In the genomic region with DNA sequence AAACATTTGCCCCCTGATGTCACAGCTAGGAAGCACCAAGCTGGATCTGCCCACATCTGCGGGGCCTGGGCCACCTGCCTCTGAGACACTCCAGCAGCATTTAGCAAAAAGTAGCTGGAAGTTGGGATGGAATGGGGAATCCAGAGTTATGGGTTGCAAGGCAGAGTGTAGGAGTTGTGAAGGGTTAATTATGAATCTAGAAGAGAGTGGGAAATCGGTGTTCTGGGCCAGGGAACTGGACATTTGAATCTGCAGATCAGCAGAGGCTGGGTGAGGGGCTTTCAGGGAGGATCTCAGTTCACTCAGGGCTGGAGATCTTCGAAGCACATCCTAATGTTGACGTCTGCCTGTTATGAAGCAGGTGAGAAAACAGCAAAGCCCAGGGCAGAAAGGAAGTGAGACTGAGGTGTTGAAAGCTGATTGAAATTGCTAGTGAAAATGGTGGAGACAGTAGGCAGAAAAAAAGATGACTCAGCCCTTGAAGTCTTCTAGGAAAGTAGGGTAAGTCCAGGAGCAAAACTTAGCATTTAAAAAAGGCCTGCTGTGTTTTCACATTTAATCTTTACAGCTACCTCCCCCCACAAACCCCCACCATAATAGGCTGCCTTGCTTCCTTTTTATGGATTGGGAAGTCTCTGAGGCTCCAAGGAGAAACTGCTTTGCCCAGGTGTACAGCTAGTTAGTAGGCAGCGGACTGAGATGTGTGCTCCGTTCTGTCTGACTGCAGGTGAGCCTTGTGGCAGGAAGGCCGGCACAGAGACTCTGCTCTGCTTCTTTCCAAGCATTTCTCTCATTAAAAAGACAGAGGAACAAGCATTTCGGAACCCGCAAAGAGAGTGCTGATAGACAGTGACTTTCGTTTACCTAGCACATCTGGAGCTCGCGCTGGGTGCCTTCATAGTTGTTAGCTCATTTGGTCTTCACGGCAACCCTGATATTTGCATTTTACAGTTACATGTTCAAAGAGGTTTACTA, we compare ENCODE assay signal across 9 cellular contexts. TPM values are rescaled to one million over a fixed set of nuclear protein-coding genes. Genes with fewer than 3 reads are reported as not detected.
DNase-seq lines count a peak whose midpoint lies in the region; ATAC-seq, FAIRE-seq and TF ChIP-seq lines count a peak whose summit lies in the region.
"Had no signal": no experiment of that assay in that cellular context is flagged by ENCODE, and none has a peak within 500 bp of the region (broad histone marks: within the 10 kb centered on the region; RNA-seq: fewer than 3 reads in every experiment).

No MANE protein-coding gene starts in this region.

- TF ChIP-seq POLR2A in GM12891 (IDR thresholded peaks at IDR 0.05; ENCODE audit: low read depth, low read length): no peak
- no peak for TF ChIP-seq POLR2A in K562 (conservative IDR thresholded peaks at IDR 0.05)
- no peak for TF ChIP-seq POLR2A in esophagus squamous epithelium (IDR thresholded peaks at IDR 0.05)

- intact Hi-C loops in K562 (cut with micrococcal nuclease) (no loop called here), esophagus squamous epithelium (cut with DNase I) (no loop called here)

- no peak overlapping the region for H3K4me3 Mint-ChIP-seq in neural progenitor cell

- peak; percentile 31 for DNase-seq in GM12891 (ENCODE audit: insufficient read length, low spot score)
- peak; percentile 39 to 65 (median 52) for DNase-seq in K562 (ENCODE audit: extremely low read depth in 1 of 4, low spot score in 3 of 4)
- no peak for DNase-seq in esophagus squamous epithelium (lab: John Stamatoyannopoulos, UW)
- no peak for DNase-seq in MG63
- DNase-seq in cerebellum (ENCODE audit: low spot score): no peak
- no peak for DNase-seq in neural progenitor cell (ENCODE audit: low spot score)

- H3K9me3 Mint-ChIP-seq in neural progenitor cell: no peaks in the 10 kb centered on the region

- H4K20me1 ChIP-seq in K562 (replicated peaks; ENCODE audit: control insufficient read depth, insufficient read depth, low read length) (no peaks in the 10 kb centered on the region; the same call in 1 of the 2 replicates), neural progenitor cell (ENCODE audit: low read depth) (peaks cover 37% of the 10 kb centered on the region)

- peaks cover 88% of the 10 kb centered on the region for H3K79me2 ChIP-seq in K562 (ENCODE audit: control insufficient read depth, insufficient read depth, low read length)
- H3K79me2 ChIP-seq in neural progenitor cell (ENCODE audit: low read depth): peaks cover 28% of the 10 kb centered on the region

- TF ChIP-seq RAD21 in K562 (CRISPR knock-in tag; conservative IDR thresholded peaks at IDR 0.05 in 1 of 2, IDR thresholded peaks at IDR 0.05 in 1 of 2): no peak

- H3K36me3 Mint-ChIP-seq in neural progenitor cell: peaks cover 5% of the 10 kb centered on the region

- peak; percentile 82 for FAIRE-seq in GM12891 (lab: Jason Lieb, UNC)
- no peak for FAIRE-seq in K562 (lab: Jason Lieb, UNC)
- FAIRE-seq: colon had no signal

- H3K9ac ChIP-seq in K562 (ENCODE audit: insufficient read depth in 1 of 2, low read depth in 2 of 2, low read length in 2 of 2) (peak overlapping the region; percentile 44 to 53; a peak in 3 of 4 replicates), neural progenitor cell (no peak overlapping the region)

- no peaks in the 10 kb centered on the region for H3K9me3 ChIP-seq in K562 (replicated peaks; ENCODE audit: control insufficient read depth, insufficient read depth, low read depth, low read length)
- no peaks in the 10 kb centered on the region for H3K9me3 ChIP-seq in esophagus squamous epithelium
- H3K9me3 ChIP-seq in MG63: no peaks in the 10 kb centered on the region
- H3K9me3 ChIP-seq in neural progenitor cell (ENCODE audit: low read depth): no peaks in the 10 kb centered on the region

- H3K4me2 ChIP-seq in K562 (ENCODE audit: insufficient read depth, low read length) (peak overlapping the region; percentile 69), neural progenitor cell (no peak overlapping the region)

- peaks cover 10% of the 10 kb centered on the region for H3K4me1 Mint-ChIP-seq in neural progenitor cell

- peaks cover 2% of the 10 kb centered on the region for H3K27me3 Mint-ChIP-seq in neural progenitor cell (ENCODE audit: insufficient read depth, low read depth)

- H3K4me1 ChIP-seq in K562 (replicated peaks in 1 of 2; ENCODE audit: control insufficient read depth in 2 of 2, insufficient read depth in 2 of 2, low read length in 2 of 2) (peaks cover 27 to 65% of the 10 kb centered on the region in 2 experiments), esophagus squamous epithelium (peaks cover 6 to 84% (median 10%) of the 10 kb centered on the region in 3 donors), neural progenitor cell (peaks cover 38% of the 10 kb centered on the region)

- WGBS in K562 (ENCODE audit: insufficient coverage, low coverage, missing lambda C conversion rate): 21% methylated on average over 13 of the region's 13 CpGs
- WGBS in esophagus squamous epithelium, 2 donors: 61 to 84% methylated on average over 13 of the region's 13 CpGs

- POLR2A ChIA-PET in K562 (lab: Yijun Ruan, JAX): interaction anchor here (0.6 to 2.6 kb wide), 8 partner anchors 11 to 1523 kb away, joined by 3 to 17 read pairs (median 3); no protein-coding TSS in a partner anchor

- BruUV-seq in K562 (replicated peaks; lab: Mats Ljungman, UMichigan): no TSS peak

- peaks cover 3% of the 10 kb centered on the region for H3K9me1 ChIP-seq in K562 (ENCODE audit: control insufficient read depth, insufficient read depth, low read length)

- CTCF ChIA-PET in K562 (lab: Yijun Ruan, JAX; ENCODE audit: low intra/inter-chr PET ratio): interaction anchor here (0.5 kb wide), 1 partner anchor 44 kb away, joined by 3 read pairs; no protein-coding TSS in a partner anchor

- H3K27me3 ChIP-seq in K562 (ENCODE audit: control insufficient read depth in 2 of 2, insufficient read depth in 2 of 2, low read length in 2 of 2) (no peaks in the 10 kb centered on the region), esophagus squamous epithelium (no peaks in the 10 kb centered on the region), MG63 (no peaks in the 10 kb centered on the region), neural progenitor cell (peaks cover 9% of the 10 kb centered on the region)

- peak overlapping the region; percentile 67 for H2AFZ ChIP-seq in K562 (ENCODE audit: low read depth, low read length)
- H2AFZ ChIP-seq in neural progenitor cell (replicated peaks): no peak overlapping the region

- ATAC-seq in GM19452 (IDR thresholded peaks at IDR 0.05; ENCODE audit: unreplicated experiment) (peak; percentile 84), HG03342 (IDR thresholded peaks at IDR 0.05; ENCODE audit: unreplicated experiment) (peak; percentile 81), K562 (peak; percentile 40)

- H3K36me3 ChIP-seq in K562 (ENCODE audit: control insufficient read depth, insufficient read depth, low read length): peaks cover 40% of the 10 kb centered on the region
- H3K36me3 ChIP-seq in esophagus squamous epithelium: peaks cover 0 to 29% (median 5%) of the 10 kb centered on the region in 3 donors
- peaks cover 31% of the 10 kb centered on the region for H3K36me3 ChIP-seq in MG63
- H3K36me3 ChIP-seq in neural progenitor cell: no peaks in the 10 kb centered on the region

- no peak overlapping the region for H3K27ac Mint-ChIP-seq in neural progenitor cell

- H3K4me3 ChIP-seq in K562 (no peak overlapping the region), esophagus squamous epithelium (no peak overlapping the region), MG63 (no peak overlapping the region), neural progenitor cell (no peak overlapping the region)

- H3F3A ChIP-seq in neural progenitor cell (ENCODE audit: low read depth): peaks cover 11% of the 10 kb centered on the region

- in situ Hi-C loops in K562 (cut with MboI): no loop called here

- H3K27ac ChIP-seq in K562 (ENCODE audit: extremely low read depth, low read depth, low read length) (peak overlapping the region; percentile 80), esophagus squamous epithelium (no peak overlapping the region), neural progenitor cell (no peak overlapping the region)

- TF ChIP-seq CTCF in K562 (IDR thresholded peaks at IDR 0.05 in 2 of 3, conservative IDR thresholded peaks at IDR 0.05 in 1 of 3; ENCODE audit: insufficient read depth in 2 of 3, low read depth in 1 of 3, low read length in 3 of 3): no peak
- no peak for TF ChIP-seq CTCF in esophagus squamous epithelium (IDR thresholded peaks at IDR 0.05)
- TF ChIP-seq CTCF in neural progenitor cell (IDR thresholded peaks at IDR 0.05): no peak

- no peak for TF ChIP-seq EP300 in K562 (IDR thresholded peaks at IDR 0.05; ENCODE audit: low read length)

TF ChIP-seq in GM12891, 5 proteins besides CTCF, POLR2A, EP300 and RAD21 (continues in another document):
- TF ChIP-seq PAX5 (IDR thresholded peaks at IDR 0.05; ENCODE audit: insufficient read depth, low read length, severe bottlenecking) (no peak), POLR2AphosphoS5 (IDR thresholded peaks at IDR 0.05; ENCODE audit: low read depth, low read length) (no peak)

TF ChIP-seq in K562, 482 proteins besides CTCF, POLR2A, EP300 and RAD21 (continues in another document):
- TF ChIP-seq IRF2 (CRISPR knock-in tag; IDR thresholded peaks at IDR 0.05): no peak
- TF ChIP-seq RFX1 (IDR thresholded peaks at IDR 0.05): no peak
- no peak for TF ChIP-seq NEUROD1 (IDR thresholded peaks at IDR 0.05; ENCODE audit: borderline replicate concordance, low read depth, low read length, partially characterized antibody)

RNA-seq across cellular contexts. Expression of gene VANGL1, which starts 7.2 kb away (rescaled TPM):
- polyA plus RNA-seq in GM12891 (2012; ENCODE audit: low read depth, missing spikeins): 3.2 TPM
- total RNA-seq in K562 (2011; cell fraction: chromatin; rRNA removed; ENCODE audit: low replicate concordance): 20.7 and 22.7 TPM in 2 replicates
- total RNA-seq in K562 (2011; cell fraction: nucleolus; rRNA removed): 13.6 and 15.0 TPM in 2 replicates
- total RNA-seq in K562 (2011; cell fraction: nucleoplasm; rRNA removed): 17.8 and 20.5 TPM in 2 replicates
- total RNA-seq in K562 (2014; rRNA removed) (5.9 and 9.2 TPM in 2 replicates), K562 (2014; rRNA removed; fragmentation: Illumina TruSeq; extraction: Trizol) (9.3 and 10.4 TPM in 2 replicates), K562 (2015; rRNA removed; fragmentation: Illumina TruSeq; extraction: Trizol) (9.4 and 10.3 TPM in 2 replicates), K562 (2021) (12.7 and 12.9 TPM in 2 replicates), esophagus squamous epithelium (10 to 100 TPM; 14.3 to 20.4 (median 17.3) TPM), cerebellum (4.6 TPM), neural progenitor cell (ENCODE audit: low replicate concordance) (8.0 and 8.5 TPM in 2 replicates)
- polyA plus RNA-seq in K562 (2011; rRNA removed) (8.6 and 9.6 TPM in 2 replicates), K562 (2014; fragmentation: Illumina TruSeq; extraction: Trizol) (11.1 and 12.8 TPM in 2 replicates), K562 (2014; fragmentation: Nextera tagmentation; extraction: Ambion mirVana) (1 to 10 TPM in 1 of 2 experiments, under 1 TPM in 1; 0.90 to 1.2 TPM), K562 (2014; rRNA removed) (6.0 and 10.2 TPM in 2 replicates)
- 10.2 and 10.6 TPM in 2 replicates for polyA plus RNA-seq in K562 (2011; cell fraction: cytosol; rRNA removed)
- 8.4 and 10.9 TPM in 2 replicates for polyA plus RNA-seq in K562 (2011; cell fraction: nucleus; rRNA removed)
- 8.2 and 9.1 TPM in 2 replicates for polyA plus RNA-seq in K562 (2012)
- polyA minus RNA-seq in K562 (2011; rRNA and poly(A)+ RNA removed): 10.1 and 10.6 TPM in 2 replicates
- 4.4 and 7.1 TPM in 2 replicates for polyA minus RNA-seq in K562 (2011; cell fraction: cytosol; rRNA and poly(A)+ RNA removed)
- polyA minus RNA-seq in K562 (2011; cell fraction: nucleus; rRNA and poly(A)+ RNA removed): 4.0 and 9.1 TPM in 2 replicates
- 3.1 and 4.9 TPM in 2 replicates for total RNA-seq in MG63 (2014; rRNA removed; shearing (Covaris generic); ENCODE audit: low replicate concordance)

Comparison
In these comparisons a context has a peak if more than half of its experiments do, and no peak if none do; other contexts are left out.
1. DNase-seq: peak in GM12891 (single experiment) and K562 (4 of 4); none in esophagus squamous epithelium (single experiment), MG63 (single experiment), cerebellum (single experiment) and neural progenitor cell (single experiment).
2. Peak in every context shown above with its lines, with median percentiles within 50 percentile points of each other: ATAC-seq.